In the genomic region with DNA sequence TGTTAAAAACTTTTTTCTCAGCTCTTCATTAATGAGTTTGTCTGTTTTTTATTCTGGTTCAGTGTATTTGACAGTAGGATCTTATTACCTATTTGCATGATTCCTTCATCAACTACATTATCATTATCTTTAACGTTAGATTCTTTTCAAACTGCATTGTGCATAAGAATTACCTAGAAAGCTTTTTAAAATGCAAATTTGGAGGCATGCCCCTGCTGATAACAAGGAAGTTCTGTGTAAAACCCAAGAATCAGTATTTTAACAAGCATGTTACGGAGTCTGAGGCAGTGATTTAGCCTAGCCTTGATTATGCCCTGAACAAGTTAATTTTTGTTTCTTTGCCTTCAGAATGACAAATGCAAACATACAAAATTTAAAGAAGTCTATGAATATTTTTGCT, we compare ENCODE assay signal across 19 cellular contexts.
"Had no signal": no experiment of that assay in that cellular context is flagged by ENCODE, and none has a peak within 500 bp of the region (broad histone marks: within the 10 kb centered on the region; RNA-seq: fewer than 3 reads in every experiment).

No MANE protein-coding gene starts in this region.

- H3K4me3 ChIP-seq: gastroesophageal sphincter, hepatocyte, mucosa of descending colon, prostate gland, thyroid gland had no signal

- H3K36me3 ChIP-seq: prostate gland, thyroid gland had no signal

- H3K27me3 Mint-ChIP-seq: activated CD4-positive, alpha-beta T cell treated with anti-CD3 and anti-CD28 coated beads for 36 hours; activated CD8-positive, alpha-beta T cell treated with anti-CD3 and anti-CD28 coated beads for 36 hours; activated naive CD8-positive, alpha-beta T cell treated with anti-CD3 and anti-CD28 coated beads, Interleukin-2, amount 10 ng/mL, durations not matched to agents 7 days and 5 days; natural killer cell treated with Interleukin-12 subunit alpha and Interleukin-12 subunit beta and Interleukin-15 and Interleukin-18, amount 100 ng/mL, for 72 hours; stimulated activated naive CD8-positive, alpha-beta T cell treated with anti-CD3 and anti-CD28 coated beads, Interleukin-15, amount 100 ng/mL, for 72 hours had no signal

- H3K27ac Mint-ChIP-seq: activated CD4-positive, alpha-beta T cell treated with anti-CD3 and anti-CD28 coated beads for 36 hours; activated CD8-positive, alpha-beta T cell treated with anti-CD3 and anti-CD28 coated beads for 36 hours; activated naive CD8-positive, alpha-beta T cell treated with anti-CD3 and anti-CD28 coated beads, Interleukin-2, amount 10 ng/mL, durations not matched to agents 7 days and 5 days; immature natural killer cell; natural killer cell treated with Interleukin-12 subunit alpha and Interleukin-12 subunit beta and Interleukin-15 and Interleukin-18, amount 100 ng/mL, for 72 hours; stimulated activated naive CD8-positive, alpha-beta T cell treated with anti-CD3 and anti-CD28 coated beads, Interleukin-15, amount 100 ng/mL, for 72 hours had no signal

- H2AFZ ChIP-seq: hepatocyte had no signal

- H3K9me3 ChIP-seq: gastroesophageal sphincter, mucosa of descending colon, prostate gland, thyroid gland had no signal

- DNase-seq: activated CD4-positive, alpha-beta T cell treated with anti-CD3 and anti-CD28 coated beads for 36 hours; activated CD8-positive, alpha-beta memory T cell treated with anti-CD3 and anti-CD28 coated beads, Interleukin-2, amount 50 U/mL, for 4 hours; activated CD8-positive, alpha-beta T cell treated with anti-CD3 and anti-CD28 coated beads for 36 hours; activated naive CD8-positive, alpha-beta T cell treated with anti-CD3 and anti-CD28 coated beads, Interleukin-2, amount 10 ng/mL, durations not matched to agents 7 days and 5 days; aorta; immature natural killer cell; mucosa of descending colon; nucleus accumbens; stimulated activated CD4-positive, alpha-beta T cell treated with anti-CD3 and anti-CD28 coated beads, Interleukin-4, amount 100 ng/mL, for 1 hour; stimulated activated CD8-positive, alpha-beta memory T cell treated with anti-CD3 and anti-CD28 coated beads, Interleukin-4, amount 100 ng/mL, for 48 hours; stimulated activated naive CD8-positive, alpha-beta T cell treated with anti-CD3 and anti-CD28 coated beads, Interleukin-15, amount 100 ng/mL, for 72 hours; thyroid gland had no signal

- FAIRE-seq: bronchial epithelial cell, endometrium had no signal

- H3K9me3 Mint-ChIP-seq: activated CD8-positive, alpha-beta T cell treated with anti-CD3 and anti-CD28 coated beads for 36 hours; activated naive CD8-positive, alpha-beta T cell treated with anti-CD3 and anti-CD28 coated beads, Interleukin-2, amount 10 ng/mL, durations not matched to agents 7 days and 5 days; immature natural killer cell; natural killer cell treated with Interleukin-12 subunit alpha and Interleukin-12 subunit beta and Interleukin-15 and Interleukin-18, amount 100 ng/mL, for 72 hours; stimulated activated naive CD8-positive, alpha-beta T cell treated with anti-CD3 and anti-CD28 coated beads, Interleukin-15, amount 100 ng/mL, for 72 hours had no signal

- H3K27ac ChIP-seq: hepatocyte, prostate gland, VCaP had no signal

- H3K4me1 ChIP-seq: prostate gland had no signal

- ATAC-seq: activated CD4-positive, alpha-beta T cell treated with anti-CD3 and anti-CD28 coated beads for 36 hours; activated CD8-positive, alpha-beta T cell treated with anti-CD3 and anti-CD28 coated beads for 36 hours; gastroesophageal sphincter; mucosa of descending colon; natural killer cell treated with Interleukin-12 subunit alpha and Interleukin-12 subunit beta and Interleukin-15 and Interleukin-18, amount 100 ng/mL, for 72 hours; stimulated activated naive CD8-positive, alpha-beta T cell treated with anti-CD3 and anti-CD28 coated beads, Interleukin-15, amount 100 ng/mL, for 72 hours had no signal

- H3K27me3 ChIP-seq: gastroesophageal sphincter, hepatocyte, thyroid gland had no signal

- H3K4me3 Mint-ChIP-seq: activated CD4-positive, alpha-beta T cell treated with anti-CD3 and anti-CD28 coated beads for 36 hours; activated CD8-positive, alpha-beta T cell treated with anti-CD3 and anti-CD28 coated beads for 36 hours; activated naive CD8-positive, alpha-beta T cell treated with anti-CD3 and anti-CD28 coated beads, Interleukin-2, amount 10 ng/mL, durations not matched to agents 7 days and 5 days; immature natural killer cell; natural killer cell treated with Interleukin-12 subunit alpha and Interleukin-12 subunit beta and Interleukin-15 and Interleukin-18, amount 100 ng/mL, for 72 hours; stimulated activated naive CD8-positive, alpha-beta T cell treated with anti-CD3 and anti-CD28 coated beads, Interleukin-15, amount 100 ng/mL, for 72 hours had no signal

- H3K4me2 ChIP-seq: hepatocyte had no signal
